ENCODE assay signal across 1 cellular context in the genomic region with DNA sequence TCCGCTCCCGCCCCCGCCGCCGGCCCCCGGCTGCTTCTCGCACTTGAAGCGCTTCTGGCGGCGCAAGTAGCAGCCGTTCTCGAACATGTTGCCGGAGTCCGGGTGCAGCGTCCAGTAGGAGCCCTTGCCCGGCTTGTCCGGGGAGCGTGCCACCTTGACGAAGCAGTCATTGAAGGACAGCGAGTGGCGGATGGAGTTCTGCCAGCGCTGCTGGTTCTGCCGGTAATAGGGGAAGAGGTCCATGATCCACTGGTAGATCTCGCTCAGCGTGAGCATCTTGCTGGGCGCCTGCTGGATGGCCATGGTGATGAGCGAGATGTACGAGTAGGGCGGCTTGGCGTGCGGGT.
TF ChIP-seq lines count a peak whose summit lies in the region.

No MANE protein-coding gene starts in this region.

TF ChIP-seq in HepG2, 621 proteins besides CTCF, POLR2A, EP300 and RAD21:
- peak; percentile 41; the same call in 1 of the 2 replicates for TF ChIP-seq BRD4 (CRISPR knock-in tag; IDR thresholded peaks at IDR 0.05)
- no peak for TF ChIP-seq RFX3 (CRISPR knock-in tag; IDR thresholded peaks at IDR 0.05)
- TF ChIP-seq ZNF639 (CRISPR knock-in tag; conservative IDR thresholded peaks at IDR 0.05) = no peak
- no peak for TF ChIP-seq MYC (CRISPR knock-in tag; IDR thresholded peaks at IDR 0.05; ENCODE audit: borderline replicate concordance)
- 0 out of 2 replicates have a peak, but pooled peaks have one; percentile 24 for TF ChIP-seq NR0B2 (CRISPR knock-in tag; IDR thresholded peaks at IDR 0.05)
- TF ChIP-seq, protein P1, sequence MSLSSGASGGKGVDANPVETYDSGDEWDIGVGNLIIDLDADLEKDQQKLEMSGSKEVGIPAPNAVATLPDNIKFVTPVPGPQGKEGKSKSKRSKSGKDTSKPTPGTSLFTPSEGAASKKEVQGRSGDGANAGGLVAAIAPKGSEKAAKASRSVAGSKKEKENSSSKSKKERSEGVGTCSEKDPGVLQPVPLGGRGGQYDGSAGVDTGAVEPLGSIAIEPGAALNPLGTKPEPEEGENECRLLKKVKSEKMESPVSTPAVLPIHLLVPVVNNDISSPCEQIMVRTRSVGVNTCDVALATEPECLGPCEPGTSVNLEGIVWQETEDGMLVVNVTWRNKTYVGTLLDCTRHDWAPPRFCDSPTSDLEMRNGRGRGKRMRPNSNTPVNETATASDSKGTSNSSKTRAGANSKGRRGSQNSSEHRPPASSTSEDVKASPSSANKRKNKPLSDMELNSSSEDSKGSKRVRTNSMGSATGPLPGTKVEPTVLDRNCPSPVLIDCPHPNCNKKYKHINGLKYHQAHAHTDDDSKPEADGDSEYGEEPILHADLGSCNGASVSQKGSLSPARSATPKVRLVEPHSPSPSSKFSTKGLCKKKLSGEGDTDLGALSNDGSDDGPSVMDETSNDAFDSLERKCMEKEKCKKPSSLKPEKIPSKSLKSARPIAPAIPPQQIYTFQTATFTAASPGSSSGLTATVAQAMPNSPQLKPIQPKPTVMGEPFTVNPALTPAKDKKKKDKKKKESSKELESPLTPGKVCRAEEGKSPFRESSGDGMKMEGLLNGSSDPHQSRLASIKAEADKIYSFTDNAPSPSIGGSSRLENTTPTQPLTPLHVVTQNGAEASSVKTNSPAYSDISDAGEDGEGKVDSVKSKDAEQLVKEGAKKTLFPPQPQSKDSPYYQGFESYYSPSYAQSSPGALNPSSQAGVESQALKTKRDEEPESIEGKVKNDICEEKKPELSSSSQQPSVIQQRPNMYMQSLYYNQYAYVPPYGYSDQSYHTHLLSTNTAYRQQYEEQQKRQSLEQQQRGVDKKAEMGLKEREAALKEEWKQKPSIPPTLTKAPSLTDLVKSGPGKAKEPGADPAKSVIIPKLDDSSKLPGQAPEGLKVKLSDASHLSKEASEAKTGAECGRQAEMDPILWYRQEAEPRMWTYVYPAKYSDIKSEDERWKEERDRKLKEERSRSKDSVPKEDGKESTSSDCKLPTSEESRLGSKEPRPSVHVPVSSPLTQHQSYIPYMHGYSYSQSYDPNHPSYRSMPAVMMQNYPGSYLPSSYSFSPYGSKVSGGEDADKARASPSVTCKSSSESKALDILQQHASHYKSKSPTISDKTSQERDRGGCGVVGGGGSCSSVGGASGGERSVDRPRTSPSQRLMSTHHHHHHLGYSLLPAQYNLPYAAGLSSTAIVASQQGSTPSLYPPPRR (CRISPR knock-in tag; IDR thresholded peaks at IDR 0.05; ENCODE audit: borderline replicate concordance) = no peak
- 0 out of 2 replicates have a peak, but pooled peaks have one; percentile 43 for TF ChIP-seq ZNF776 (CRISPR knock-in tag; IDR thresholded peaks at IDR 0.05)
- TF ChIP-seq, protein P2, sequence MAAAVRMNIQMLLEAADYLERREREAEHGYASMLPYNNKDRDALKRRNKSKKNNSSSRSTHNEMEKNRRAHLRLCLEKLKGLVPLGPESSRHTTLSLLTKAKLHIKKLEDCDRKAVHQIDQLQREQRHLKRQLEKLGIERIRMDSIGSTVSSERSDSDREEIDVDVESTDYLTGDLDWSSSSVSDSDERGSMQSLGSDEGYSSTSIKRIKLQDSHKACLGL (CRISPR knock-in tag; IDR thresholded peaks at IDR 0.05) = peak; percentile 42; the same call in 1 of the 2 replicates
- 0 out of 2 replicates have a peak, but pooled peaks have one; percentile 60 for TF ChIP-seq DNMT1 (CRISPR knock-in tag; IDR thresholded peaks at IDR 0.05)
- TF ChIP-seq ZFP91 (CRISPR knock-in tag; IDR thresholded peaks at IDR 0.05; ENCODE audit: borderline replicate concordance) = 0 out of 2 replicates have a peak, but pooled peaks have one; percentile 12
- 0 out of 2 replicates have a peak, but pooled peaks have one; percentile 8 for TF ChIP-seq ZNF468 (CRISPR knock-in tag; IDR thresholded peaks at IDR 0.05)
- TF ChIP-seq ZFAT (CRISPR knock-in tag; conservative IDR thresholded peaks at IDR 0.05) = 0 out of 2 replicates have a peak, but pooled peaks have one; percentile 56
- TF ChIP-seq ZNF362 (CRISPR knock-in tag; IDR thresholded peaks at IDR 0.05; ENCODE audit: borderline replicate concordance) = no peak
- TF ChIP-seq ZBTB33 (CRISPR knock-in tag; IDR thresholded peaks at IDR 0.05) = peak; percentile 45; the same call in 1 of the 2 replicates
- TF ChIP-seq SMAD9 (CRISPR knock-in tag; IDR thresholded peaks at IDR 0.05) = no peak
- TF ChIP-seq MTERF4 (CRISPR knock-in tag; IDR thresholded peaks at IDR 0.05) = no peak
- TF ChIP-seq, protein P3, sequence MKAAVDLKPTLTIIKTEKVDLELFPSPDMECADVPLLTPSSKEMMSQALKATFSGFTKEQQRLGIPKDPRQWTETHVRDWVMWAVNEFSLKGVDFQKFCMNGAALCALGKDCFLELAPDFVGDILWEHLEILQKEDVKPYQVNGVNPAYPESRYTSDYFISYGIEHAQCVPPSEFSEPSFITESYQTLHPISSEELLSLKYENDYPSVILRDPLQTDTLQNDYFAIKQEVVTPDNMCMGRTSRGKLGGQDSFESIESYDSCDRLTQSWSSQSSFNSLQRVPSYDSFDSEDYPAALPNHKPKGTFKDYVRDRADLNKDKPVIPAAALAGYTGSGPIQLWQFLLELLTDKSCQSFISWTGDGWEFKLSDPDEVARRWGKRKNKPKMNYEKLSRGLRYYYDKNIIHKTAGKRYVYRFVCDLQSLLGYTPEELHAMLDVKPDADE (CRISPR knock-in tag; IDR thresholded peaks at IDR 0.05) = no peak
- peak; percentile 20; the same call in 1 of the 2 replicates for TF ChIP-seq ARID4A (CRISPR knock-in tag; IDR thresholded peaks at IDR 0.05; ENCODE audit: borderline replicate concordance)
- TF ChIP-seq ZNF333 (CRISPR knock-in tag; IDR thresholded peaks at IDR 0.05; ENCODE audit: borderline replicate concordance) = peak; percentile 66; the same call in 1 of the 2 replicates
- peak; percentile 5 for TF ChIP-seq RBM39 (IDR thresholded peaks at IDR 0.05; ENCODE audit: low read depth, low read length, poor library complexity, severe bottlenecking)
- TF ChIP-seq KLF16 (CRISPR knock-in tag; IDR thresholded peaks at IDR 0.05) = 0 out of 4 replicates have a peak, but pooled peaks of 1 of the 2 experiments have one; percentile 30
- TF ChIP-seq ZNF703 (CRISPR knock-in tag; IDR thresholded peaks at IDR 0.05; ENCODE audit: borderline replicate concordance) = no peak
- 0 out of 2 replicates have a peak, but pooled peaks have one; percentile 8 for TF ChIP-seq ZNF773 (CRISPR knock-in tag; IDR thresholded peaks at IDR 0.05; ENCODE audit: borderline replicate concordance)
- TF ChIP-seq KDM6A (CRISPR knock-in tag; IDR thresholded peaks at IDR 0.05; ENCODE audit: low read depth) = no peak
- 0 out of 2 replicates have a peak, but pooled peaks have one; percentile 20 for TF ChIP-seq ZSCAN21 (CRISPR knock-in tag; IDR thresholded peaks at IDR 0.05; ENCODE audit: borderline replicate concordance)
- TF ChIP-seq HNRNPL (IDR thresholded peaks at IDR 0.05; ENCODE audit: low read depth, low read length) = peak; percentile 47
- no peak for TF ChIP-seq ZMYM2 (CRISPR knock-in tag; IDR thresholded peaks at IDR 0.05)
- peak; percentile 31 for TF ChIP-seq SRSF4 (IDR thresholded peaks at IDR 0.05; ENCODE audit: low read depth, low read length, poor library complexity, severe bottlenecking)
- no peak for TF ChIP-seq MAZ (IDR thresholded peaks at IDR 0.05; ENCODE audit: borderline replicate concordance, low read depth, low read length)
- TF ChIP-seq MAZ (CRISPR knock-in tag; IDR thresholded peaks at IDR 0.05; ENCODE audit: low read depth) = 0 out of 2 replicates have a peak, but pooled peaks have one; percentile 18
- TF ChIP-seq ZFY (CRISPR knock-in tag; IDR thresholded peaks at IDR 0.05) = peak; percentile 2; the same call in 1 of the 2 replicates
TF ChIP-seq in HepG2: peak in this region for 19.
